Comparison of ENCODE assay signal across 13 cellular contexts in the genomic region with DNA sequence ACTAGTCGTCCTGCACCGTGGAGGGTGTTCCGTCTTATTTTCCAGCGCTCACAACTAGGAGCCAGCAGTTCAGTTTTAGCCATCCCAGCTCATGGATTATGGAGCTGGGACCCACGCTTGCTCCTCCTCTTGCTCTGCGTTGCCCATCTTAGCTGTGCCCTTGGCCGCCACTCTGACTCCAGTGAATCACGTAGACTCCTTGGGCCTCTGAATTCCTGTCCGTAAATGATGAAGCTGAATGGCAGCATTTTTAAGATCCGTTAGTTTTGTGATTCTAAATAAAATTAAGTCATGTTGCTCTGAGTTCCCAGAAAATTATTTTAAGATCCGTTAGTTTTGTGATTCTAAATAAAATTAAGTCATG. TPM values are rescaled to one million over a fixed set of nuclear protein-coding genes. Genes with fewer than 3 reads are reported as not detected.
A peak's percentile ranks its signal among the peaks of the same experiment; 100 is the strongest.
DNase-seq lines count a peak whose midpoint lies in the region; ATAC-seq and TF ChIP-seq lines count a peak whose summit lies in the region.
"Had no signal": no experiment of that assay in that cellular context is flagged by ENCODE, and none has a peak within 500 bp of the region (broad histone marks: within the 10 kb centered on the region; RNA-seq: fewer than 3 reads in every experiment).

No MANE protein-coding gene starts in this region.

- no peak overlapping the region; the same call in 1 of the 2 replicates for H3K4me2 ChIP-seq in OCI-LY1 (ENCODE audit: low read length)

- H3K9me2 ChIP-seq in OCI-LY1 (ENCODE audit: low read depth, low read length) = no peaks in the 10 kb centered on the region

- H3K27me3 Mint-ChIP-seq in brain = no peaks in the 10 kb centered on the region
- H3K27me3 Mint-ChIP-seq in T-helper 2 cell treated with Interferon-gamma antibody and Interleukin-4, amounts not matched to agents 5 μg/mL and 100 μg/mL, for 36 hours (ENCODE audit: low read depth) = no peaks in the 10 kb centered on the region

- H3K4me1 Mint-ChIP-seq in brain = peaks cover 78% of the 10 kb centered on the region
- H3K4me1 Mint-ChIP-seq in T-helper 2 cell treated with Interferon-gamma antibody and Interleukin-4, amounts not matched to agents 5 μg/mL and 100 μg/mL, for 36 hours (ENCODE audit: low read depth) = peaks cover 9% of the 10 kb centered on the region

- no peaks in the 10 kb centered on the region for H3K9me3 Mint-ChIP-seq in brain
- H3K9me3 Mint-ChIP-seq in T-helper 2 cell treated with Interferon-gamma antibody and Interleukin-4, amounts not matched to agents 5 μg/mL and 100 μg/mL, for 36 hours = no peaks in the 10 kb centered on the region

- H4K20me1 ChIP-seq in OCI-LY1 (ENCODE audit: insufficient read depth, low read length) = no peaks in the 10 kb centered on the region

- H3K27ac ChIP-seq in OCI-LY1 (ENCODE audit: low read depth, low read length, poor library complexity, severe bottlenecking) (peak overlapping the region; percentile 56), thoracic aorta (peak overlapping the region; percentile 91 to 93)

- peaks cover 60% of the 10 kb centered on the region for H3K36me3 Mint-ChIP-seq in brain
- H3K36me3 Mint-ChIP-seq in T-helper 2 cell treated with Interferon-gamma antibody and Interleukin-4, amounts not matched to agents 5 μg/mL and 100 μg/mL, for 36 hours (ENCODE audit: low read depth) = peaks cover 20% of the 10 kb centered on the region

- H3K9ac ChIP-seq in OCI-LY1 (ENCODE audit: low read length) = peak overlapping the region; percentile 38; the same call in 1 of the 2 replicates

- peaks cover 43% of the 10 kb centered on the region for H3K79me2 ChIP-seq in OCI-LY1 (ENCODE audit: insufficient read depth, low read length)

- H3K4me1 ChIP-seq in OCI-LY1 (ENCODE audit: insufficient read depth, low read length, severe bottlenecking) (peaks cover 91% of the 10 kb centered on the region), thoracic aorta (ENCODE audit: control insufficient read depth in 1 of 2, low read depth in 2 of 2) (peaks cover 41 to 58% of the 10 kb centered on the region in 2 donors)

- TF ChIP-seq CTCF in OCI-LY1 (IDR thresholded peaks at IDR 0.05; ENCODE audit: low read length) (no peak), brain (conservative IDR thresholded peaks at IDR 0.05) (no peak), omental fat pad (IDR thresholded peaks at IDR 0.05) (no peak), thoracic aorta (IDR thresholded peaks at IDR 0.05) (no peak)

- peak overlapping the region in 4 of 5 experiments; percentile 58 to 90 (median 74) for H3K27ac Mint-ChIP-seq in brain
- no peak overlapping the region for H3K27ac Mint-ChIP-seq in T-helper 2 cell treated with Interferon-gamma antibody and Interleukin-4, amounts not matched to agents 5 μg/mL and 100 μg/mL, for 36 hours

- H3K9me3 ChIP-seq in OCI-LY1 (ENCODE audit: low read length) (no peaks in the 10 kb centered on the region), thoracic aorta (no peaks in the 10 kb centered on the region)
- H3K9me3 ChIP-seq: heart right ventricle had no signal

- H3F3A ChIP-seq in OCI-LY1 (ENCODE audit: insufficient read depth, low read length) = peaks cover 8% of the 10 kb centered on the region; the same call in 1 of the 2 replicates

- H3K27me3 ChIP-seq in OCI-LY1 (ENCODE audit: insufficient read depth, low read length) = no peaks in the 10 kb centered on the region
- H3K27me3 ChIP-seq in thoracic aorta (replicated peaks; ENCODE audit: insufficient read depth) = no peaks in the 10 kb centered on the region
- H3K27me3 ChIP-seq: heart right ventricle had no signal

- no peak overlapping the region for H3K4me3 ChIP-seq in OCI-LY1 (ENCODE audit: low read depth, low read length, poor library complexity, severe bottlenecking)
- peak overlapping the region; percentile 37 for H3K4me3 ChIP-seq in thoracic aorta
- H3K4me3 ChIP-seq: heart right ventricle had no signal

- no peak for DNase-seq in omental fat pad (ENCODE audit: low spot score)
- no peak for DNase-seq in thoracic aorta (ENCODE audit: low spot score)
- DNase-seq in T-helper 2 cell treated with Interferon-gamma antibody and Interleukin-4, amounts not matched to agents 5 μg/mL and 100 μg/mL, for 36 hours (ENCODE audit: low spot score) = no peak
- DNase-seq in Ammon's horn (ENCODE audit: low spot score) = no peak
- DNase-seq in stimulated activated CD4-positive, alpha-beta T cell treated with anti-CD3 and anti-CD28 coated beads, Interleukin-15, amount 100 ng/mL, for 24 hours = no peak
- DNase-seq: activated CD4-positive, alpha-beta T cell treated with anti-CD3 and anti-CD28 coated beads for 48 hours; NCI-H1048; NCI-H2029 treated with DMSO at 0.1 percent for 48 hours; NCI-H510A; SW 1271 had no signal

- ATAC-seq in omental fat pad (ENCODE audit: low FRiP score) (peak; percentile 26), thoracic aorta (ENCODE audit: insufficient number of reproducible peaks, low FRiP score, low read depth) (peak; percentile 72)

- H3K36me3 ChIP-seq in OCI-LY1 (ENCODE audit: insufficient read depth, low read length) (peaks cover 47% of the 10 kb centered on the region; the same call in 1 of the 2 replicates), thoracic aorta (no peaks in the 10 kb centered on the region)

- H2AFZ ChIP-seq in OCI-LY1 (ENCODE audit: low read length) = no peak overlapping the region

- H3K4me3 Mint-ChIP-seq in brain = peak overlapping the region in 1 of 5 experiments; percentile 36
- H3K4me3 Mint-ChIP-seq in T-helper 2 cell treated with Interferon-gamma antibody and Interleukin-4, amounts not matched to agents 5 μg/mL and 100 μg/mL, for 36 hours = no peak overlapping the region

RNA-seq across cellular contexts. Expression of a gene that starts 23.8 kb away (rescaled TPM):
- 52.6 TPM for polyA plus RNA-seq in brain (ENCODE audit: insufficient read depth, low read depth, low replicate concordance)
- total RNA-seq in omental fat pad (100 to 1,000 TPM in 1 of 4 donors, 10 to 100 TPM in 3; 34.8 to 128 (median 51.4) TPM), thoracic aorta (100 to 1,000 TPM in 1 of 2 donors, 10 to 100 TPM in 1; 73.2 to 232 TPM)

RNA-seq across cellular contexts. Expression of a gene that starts 58.8 kb away (rescaled TPM):
- polyA plus RNA-seq in brain (ENCODE audit: insufficient read depth, low read depth, low replicate concordance) = 13.4 TPM
- total RNA-seq in omental fat pad = 1 to 10 TPM; 1.6 to 5.7 (median 2.9) TPM
- 1 to 10 TPM; 3.5 to 4.5 TPM for total RNA-seq in thoracic aorta
